Comparison of ENCODE assay signal across 20 cellular contexts in the genomic region with DNA sequence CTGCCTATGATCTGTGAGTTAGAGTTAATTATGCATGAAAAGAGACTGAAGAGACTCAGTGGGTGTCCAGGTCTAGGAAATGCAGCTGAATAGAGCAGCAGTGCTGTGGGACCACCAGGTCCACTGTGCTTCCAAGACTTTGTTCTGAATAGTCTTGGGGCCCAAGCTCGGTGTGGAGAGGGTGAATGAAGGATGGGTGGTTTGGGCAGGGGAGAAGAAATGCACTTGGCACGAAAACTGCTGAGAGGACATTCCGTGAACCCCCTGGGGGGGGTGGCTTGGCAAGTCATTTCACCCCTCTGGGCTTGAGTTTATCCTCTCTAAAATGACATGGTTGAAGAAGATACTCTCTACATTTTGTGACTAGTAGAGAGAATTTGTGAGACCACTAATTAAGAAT. TPM values are rescaled to one million over a fixed set of nuclear protein-coding genes. Genes with fewer than 3 reads are reported as not detected.
DNase-seq lines count a peak whose midpoint lies in the region; ATAC-seq and TF ChIP-seq lines count a peak whose summit lies in the region.
"Had no signal": no experiment of that assay in that cellular context is flagged by ENCODE, and none has a peak within 500 bp of the region (broad histone marks: within the 10 kb centered on the region; RNA-seq: fewer than 3 reads in every experiment).

No MANE protein-coding gene starts in this region.

- H3K4me3 Mint-ChIP-seq in activated CD4-positive, alpha-beta T cell treated with anti-CD3 and anti-CD28 coated beads for 36 hours, result no peak overlapping the region
- H3K4me3 Mint-ChIP-seq in activated CD4-positive, alpha-beta memory T cell treated with anti-CD3 and anti-CD28 coated beads for 36 hours, result no peak overlapping the region
- H3K4me3 Mint-ChIP-seq: type B pancreatic cell had no signal

- DNase-seq in activated CD4-positive, alpha-beta T cell treated with anti-CD3 and anti-CD28 coated beads for 36 hours, result no peak
- no peak for DNase-seq in activated CD4-positive, alpha-beta T cell treated with anti-CD3 and anti-CD28 coated beads, Interleukin-2, amount 50 U/mL, for 1 hour
- DNase-seq in GM12865 (ENCODE audit: low read depth), result peak; percentile 14
- DNase-seq in activated CD4-positive, alpha-beta memory T cell treated with anti-CD3 and anti-CD28 coated beads for 36 hours, result peak; percentile 48
- DNase-seq in right lobe of liver, result no peak
- no peak for DNase-seq in occipital lobe (lab: John Stamatoyannopoulos, UW)
- no peak for DNase-seq in SK-N-DZ (ENCODE audit: low spot score)
- DNase-seq: brain microvascular endothelial cell; C1 segment of cervical spinal cord; DMS153; foreskin keratinocyte; kidney; NCI-H1105; NCI-H2171; RPMI8226; stimulated activated naive CD4-positive, alpha-beta T cell treated with Interleukin-2 at 50 U/mL for 16 hours had no signal

- no peak for ATAC-seq in activated CD4-positive, alpha-beta T cell treated with anti-CD3 and anti-CD28 coated beads for 36 hours
- ATAC-seq in right lobe of liver, result no peak
- no peak for ATAC-seq in HG03432 (IDR thresholded peaks at IDR 0.05; ENCODE audit: unreplicated experiment)
- ATAC-seq: A549, foreskin keratinocyte had no signal

- no peak overlapping the region for H3K4me3 ChIP-seq in GM12865 (ENCODE audit: low read depth, low read length)
- H3K4me3 ChIP-seq in right lobe of liver, result no peak overlapping the region
- H3K4me3 ChIP-seq: A549 had no signal

- H3K27me3 Mint-ChIP-seq in activated CD4-positive, alpha-beta T cell treated with anti-CD3 and anti-CD28 coated beads for 36 hours, result no peaks in the 10 kb centered on the region
- no peaks in the 10 kb centered on the region for H3K27me3 Mint-ChIP-seq in activated CD4-positive, alpha-beta memory T cell treated with anti-CD3 and anti-CD28 coated beads for 36 hours
- H3K27me3 Mint-ChIP-seq: type B pancreatic cell had no signal

- intact Hi-C loops in activated CD4-positive, alpha-beta T cell treated with anti-CD3 and anti-CD28 coated beads for 36 hours (cut with DNase I, micrococcal nuclease), result loop anchor here (2.0 kb wide), 3 partner anchors 35 to 323 kb away; partner anchors contain the start of gene GOLPH3 (in 1 of the 2)
- intact Hi-C loops in activated CD4-positive, alpha-beta memory T cell treated with anti-CD3 and anti-CD28 coated beads for 36 hours (cut with micrococcal nuclease), result loop anchor here (10.0 kb wide), 1 partner anchor 75 kb away; no protein-coding TSS in a partner anchor
- intact Hi-C loops in right lobe of liver (cut with DNase I), result no loop called here

- 76% methylated on average over 2 of the region's 3 CpGs for whole genome bisulfite sequencing in right lobe of liver (ENCODE audit: insufficient coverage, low coverage, low lambda C conversion rate, missing lambda C conversion rate)

- H3K36me3 Mint-ChIP-seq in activated CD4-positive, alpha-beta T cell treated with anti-CD3 and anti-CD28 coated beads for 36 hours (ENCODE audit: low read depth), result no peaks in the 10 kb centered on the region
- no peaks in the 10 kb centered on the region for H3K36me3 Mint-ChIP-seq in activated CD4-positive, alpha-beta memory T cell treated with anti-CD3 and anti-CD28 coated beads for 36 hours
- H3K36me3 Mint-ChIP-seq: type B pancreatic cell had no signal

- H3K9me3 ChIP-seq in right lobe of liver, result no peaks in the 10 kb centered on the region
- H3K9me3 ChIP-seq: A549 had no signal

- peaks cover 2% of the 10 kb centered on the region for H3K9me3 Mint-ChIP-seq in activated CD4-positive, alpha-beta T cell treated with anti-CD3 and anti-CD28 coated beads for 36 hours (ENCODE audit: low read depth)
- H3K9me3 Mint-ChIP-seq in activated CD4-positive, alpha-beta memory T cell treated with anti-CD3 and anti-CD28 coated beads for 36 hours, result no peaks in the 10 kb centered on the region
- H3K9me3 Mint-ChIP-seq: type B pancreatic cell had no signal

- CTCF ChIA-PET in activated CD4-positive, alpha-beta T cell treated with anti-CD3 and anti-CD28 coated beads for 36 hours (lab: Charles Lee), result interaction anchor here (1.0 kb wide), 1 partner anchor 21 kb away, joined by 3 read pairs; no protein-coding TSS in a partner anchor
- CTCF ChIA-PET in activated CD4-positive, alpha-beta memory T cell treated with anti-CD3 and anti-CD28 coated beads for 36 hours (lab: Charles Lee), result interaction anchor here (1.4 kb wide), 1 partner anchor 22 kb away, joined by 3 read pairs; no protein-coding TSS in a partner anchor

- H3K36me3 ChIP-seq in right lobe of liver, result no peaks in the 10 kb centered on the region
- H3K36me3 ChIP-seq: brain microvascular endothelial cell had no signal

- H3K4me1 Mint-ChIP-seq in activated CD4-positive, alpha-beta T cell treated with anti-CD3 and anti-CD28 coated beads for 36 hours, result peaks cover 24% of the 10 kb centered on the region
- peaks cover 21% of the 10 kb centered on the region for H3K4me1 Mint-ChIP-seq in activated CD4-positive, alpha-beta memory T cell treated with anti-CD3 and anti-CD28 coated beads for 36 hours (ENCODE audit: low read depth)

- POLR2A ChIA-PET in activated CD4-positive, alpha-beta T cell treated with anti-CD3 and anti-CD28 coated beads for 36 hours (lab: Charles Lee), result no interaction called here
- POLR2A ChIA-PET in activated CD4-positive, alpha-beta memory T cell treated with anti-CD3 and anti-CD28 coated beads for 36 hours (lab: Charles Lee), result interaction anchor here (0.7 to 1.9 kb wide), 2 partner anchors 35 to 36 kb away, joined by 3 to 13 read pairs; partner anchors contain the start of gene GOLPH3

- H3K4me1 ChIP-seq in right lobe of liver, result peaks cover 0 to 41% (median 15%) of the 10 kb centered on the region in 4 donors
- H3K4me1 ChIP-seq: foreskin keratinocyte had no signal

- TF ChIP-seq CTCF in GM12865 (IDR thresholded peaks at IDR 0.05; ENCODE audit: insufficient read depth, low read depth, low read length, missing control alignments) (no peak), right lobe of liver (IDR thresholded peaks at IDR 0.05) (no peak)

- H3K27ac Mint-ChIP-seq in activated CD4-positive, alpha-beta T cell treated with anti-CD3 and anti-CD28 coated beads for 36 hours, result peak overlapping the region; percentile 94
- H3K27ac Mint-ChIP-seq in activated CD4-positive, alpha-beta memory T cell treated with anti-CD3 and anti-CD28 coated beads for 36 hours, result peak overlapping the region; percentile 96
- H3K27ac Mint-ChIP-seq: type B pancreatic cell had no signal

- no peaks in the 10 kb centered on the region for H3K27me3 ChIP-seq in right lobe of liver
- H3K27me3 ChIP-seq: brain microvascular endothelial cell, foreskin keratinocyte had no signal

- peak overlapping the region; percentile 36 to 87 (median 83) for H3K27ac ChIP-seq in right lobe of liver
- H3K27ac ChIP-seq: A549, brain microvascular endothelial cell, epithelial cell of prostate, foreskin keratinocyte had no signal

- no peak for TF ChIP-seq POLR2A in right lobe of liver (IDR thresholded peaks at IDR 0.05)

RNA-seq across cellular contexts. Expression of gene GOLPH3, which starts 36.0 kb away (rescaled TPM):
- total RNA-seq in activated CD4-positive, alpha-beta T cell treated with anti-CD3 and anti-CD28 coated beads for 36 hours, result 10 to 100 TPM; 54.2 to 58.3 TPM
- 10 to 100 TPM; 65.6 to 67.1 TPM for total RNA-seq in activated CD4-positive, alpha-beta memory T cell treated with anti-CD3 and anti-CD28 coated beads for 36 hours
- total RNA-seq in right lobe of liver, result 100 to 1,000 TPM in 3 of 6 experiments, 10 to 100 TPM in 3; 59.1 to 141 (median 95.9) TPM
- total RNA-seq in occipital lobe, result 69.7 TPM
- polyA plus RNA-seq in SK-N-DZ (2014; cell fraction: cytosol; rRNA removed), result 44.8 and 59.6 TPM in 2 replicates
- polyA plus RNA-seq in SK-N-DZ (2014; cell fraction: nucleus; rRNA removed), result 14.6 and 26.1 TPM in 2 replicates

Comparison
In these comparisons a context has a peak if more than half of its experiments do, and no peak if none do; other contexts are left out.
1. DNase-seq: peak in GM12865 (single experiment) and activated CD4-positive, alpha-beta memory T cell treated with anti-CD3 and anti-CD28 coated beads for 36 hours (single experiment); none in activated CD4-positive, alpha-beta T cell treated with anti-CD3 and anti-CD28 coated beads for 36 hours (single experiment), activated CD4-positive, alpha-beta T cell treated with anti-CD3 and anti-CD28 coated beads, Interleukin-2, amount 50 U/mL, for 1 hour (single experiment), right lobe of liver (0 of 3), occipital lobe (single experiment) and SK-N-DZ (single experiment).
2. intact Hi-C loops: an anchor here in activated CD4-positive, alpha-beta T cell treated with anti-CD3 and anti-CD28 coated beads for 36 hours (2.0 kb wide) and activated CD4-positive, alpha-beta memory T cell treated with anti-CD3 and anti-CD28 coated beads for 36 hours (10.0 kb wide); none called in right lobe of liver.